ENCODE assay signal across 15 cellular contexts in genomic region chr1:27535386-27535785, GRCh38. TPM values are rescaled to one million over a fixed set of nuclear protein-coding genes. Genes with fewer than 3 reads are reported as not detected.
DNase-seq lines count a peak whose midpoint lies in the region; ATAC-seq and TF ChIP-seq lines count a peak whose summit lies in the region.
"Had no signal": no experiment of that assay in that cellular context is flagged by ENCODE, and none has a peak within 500 bp of the region (broad histone marks: within the 10 kb centered on the region; RNA-seq: fewer than 3 reads in every experiment).

No MANE protein-coding gene starts in this region.

- no peaks in the 10 kb centered on the region for H3K27me3 Mint-ChIP-seq in WTC11 (ENCODE audit: low read depth)
- H3K27me3 Mint-ChIP-seq: activated CD4-positive, alpha-beta T cell treated with anti-CD3 and anti-CD28 coated beads, Interleukin-2, amount 10 ng/mL, durations not matched to agents 7 days and 5 days; CD4-positive, alpha-beta T cell; progenitor cell of endocrine pancreas had no signal

- H3K36me3 Mint-ChIP-seq in WTC11: peaks cover 3% of the 10 kb centered on the region

- H3K4me3 Mint-ChIP-seq in WTC11: no peak overlapping the region
- H3K4me3 Mint-ChIP-seq: activated CD4-positive, alpha-beta T cell treated with anti-CD3 and anti-CD28 coated beads, Interleukin-2, amount 10 ng/mL, durations not matched to agents 7 days and 5 days; CD4-positive, alpha-beta T cell had no signal

- peaks cover 52% of the 10 kb centered on the region for H3K4me1 Mint-ChIP-seq in WTC11

- intact Hi-C loops in dorsolateral prefrontal cortex (cut with DNase I): no loop called here
- intact Hi-C loops in testis (cut with DNase I; ENCODE audit: low total_unique reads): no loop called here

- no peak for TF ChIP-seq POLR2A in testis (IDR thresholded peaks at IDR 0.05)

- no peak for TF ChIP-seq CTCF in WTC11 (IDR thresholded peaks at IDR 0.05)
- no peak for TF ChIP-seq CTCF in dorsolateral prefrontal cortex (IDR thresholded peaks at IDR 0.05 in 54 of 56, conservative IDR thresholded peaks at IDR 0.05 in 2 of 56; ENCODE audit: low read depth in 1 of 56, partially characterized antibody in 56 of 56)
- no peak for TF ChIP-seq CTCF in testis (IDR thresholded peaks at IDR 0.05)

- H3K4me3 ChIP-seq in dorsolateral prefrontal cortex: peak overlapping the region in 8 of 59 donors; percentile 17 to 33 (median 26)
- peak overlapping the region in 1 of 2 donors; percentile 21 for H3K4me3 ChIP-seq in muscle layer of colon (ENCODE audit: low read depth in 1 of 2, low read length in 2 of 2)
- no peak overlapping the region for H3K4me3 ChIP-seq in testis

- H3K36me3 ChIP-seq in muscle layer of colon (ENCODE audit: insufficient read depth, low read length): peaks cover 33% of the 10 kb centered on the region
- H3K36me3 ChIP-seq in testis (ENCODE audit: low read depth, missing control alignments): no peaks in the 10 kb centered on the region

- H3K27me3 ChIP-seq in dorsolateral prefrontal cortex (no peaks in the 10 kb centered on the region), muscle layer of colon (ENCODE audit: control insufficient read depth in 1 of 2, insufficient read depth in 2 of 2, low read length in 2 of 2) (no peaks in the 10 kb centered on the region), testis (no peaks in the 10 kb centered on the region)

- WGBS in testis, 2 donors: 36 to 47% methylated on average over 2 of the region's 2 CpGs

- POLR2A ChIA-PET in WTC11 (lab: Charles Lee): interaction anchor here (0.6 kb wide), 1 partner anchor 114 kb away, joined by 3 read pairs; no protein-coding TSS in a partner anchor

- no peaks in the 10 kb centered on the region for H3K9me3 Mint-ChIP-seq in WTC11
- H3K9me3 Mint-ChIP-seq: activated CD4-positive, alpha-beta T cell treated with anti-CD3 and anti-CD28 coated beads, Interleukin-2, amount 10 ng/mL, durations not matched to agents 7 days and 5 days; CD4-positive, alpha-beta T cell had no signal

- H3K27ac ChIP-seq in dorsolateral prefrontal cortex (peak overlapping the region in 55 of 59 donors; percentile 19 to 97 (median 85)), muscle layer of colon (ENCODE audit: low read depth, low read length) (peak overlapping the region; percentile 75), testis (peak overlapping the region; percentile 16 to 59)

- H3K9me3 ChIP-seq in muscle layer of colon (ENCODE audit: low read length) (no peaks in the 10 kb centered on the region), testis (no peaks in the 10 kb centered on the region)

- H3K27ac Mint-ChIP-seq in WTC11: peak overlapping the region; percentile 52; the same call in 1 of the 2 replicates
- H3K27ac Mint-ChIP-seq: activated CD4-positive, alpha-beta T cell treated with anti-CD3 and anti-CD28 coated beads, Interleukin-2, amount 10 ng/mL, durations not matched to agents 7 days and 5 days; CD4-positive, alpha-beta T cell had no signal

- peak overlapping the region; percentile 3 for H3K9ac ChIP-seq in muscle layer of colon (ENCODE audit: low read length)

- ATAC-seq in WTC11: no peak
- no peak for ATAC-seq in HG02571 (IDR thresholded peaks at IDR 0.05; ENCODE audit: unreplicated experiment)

- CTCF ChIA-PET in WTC11 (lab: Charles Lee): interaction anchor here (0.7 to 8.1 kb wide), 10 partner anchors 12 to 140 kb away, joined by 3 to 87 read pairs (median 9); partner anchors contain the start of gene AHDC1

- DNase-seq in WTC11 (ENCODE audit: low spot score) (no peak), dorsolateral prefrontal cortex (no peak), testis (no peak), foreskin melanocyte (no peak), NCI-H2081 (lab: John Stamatoyannopoulos, UW) (no peak)
- DNase-seq: activated CD4-positive, alpha-beta T cell treated with anti-CD3 and anti-CD28 coated beads, Interleukin-2, amount 10 ng/mL, durations not matched to agents 7 days and 5 days; CD4-positive, alpha-beta T cell; EL; NCI-H1417; NCI-H446 treated with DMSO at 0.1 percent for 48 hours; stimulated activated CD4-positive, alpha-beta T cell treated with anti-CD3 and anti-CD28 coated beads, Interleukin-2, amount 100 ng/mL, for 24 hours; T-helper 1 cell had no signal

- H3K4me1 ChIP-seq in muscle layer of colon (ENCODE audit: insufficient read depth, low read length): peaks cover 51% of the 10 kb centered on the region
- H3K4me1 ChIP-seq in testis: peaks cover 24% of the 10 kb centered on the region

TF ChIP-seq in WTC11, 78 proteins besides CTCF, POLR2A, EP300 and RAD21:
- TF ChIP-seq GABPB1 (CRISPR knock-in tag; IDR thresholded peaks at IDR 0.05): no peak
- TF ChIP-seq NR1H2 (CRISPR knock-in tag; IDR thresholded peaks at IDR 0.05): no peak
- TF ChIP-seq FOXP1 (CRISPR knock-in tag; IDR thresholded peaks at IDR 0.05; ENCODE audit: borderline replicate concordance): no peak
- TF ChIP-seq ATF1 (CRISPR knock-in tag; IDR thresholded peaks at IDR 0.05): no peak
- TF ChIP-seq ATF3 (CRISPR knock-in tag; conservative IDR thresholded peaks at IDR 0.05): no peak
- no peak for TF ChIP-seq ZNF317 (CRISPR knock-in tag; IDR thresholded peaks at IDR 0.05; ENCODE audit: borderline replicate concordance, low read depth)
- TF ChIP-seq ZNF423 (CRISPR knock-in tag; IDR thresholded peaks at IDR 0.05): no peak
- no peak for TF ChIP-seq MAX (CRISPR knock-in tag; IDR thresholded peaks at IDR 0.05)
- TF ChIP-seq KAT7 (CRISPR knock-in tag; IDR thresholded peaks at IDR 0.05; ENCODE audit: borderline replicate concordance): no peak
- no peak for TF ChIP-seq HMGXB4 (CRISPR knock-in tag; IDR thresholded peaks at IDR 0.05)
- no peak for TF ChIP-seq USF1 (CRISPR knock-in tag; IDR thresholded peaks at IDR 0.05)
- TF ChIP-seq ATF6 (CRISPR knock-in tag; IDR thresholded peaks at IDR 0.05): no peak
- no peak for TF ChIP-seq ZNF263 (CRISPR knock-in tag; IDR thresholded peaks at IDR 0.05; ENCODE audit: low read depth)
- no peak for TF ChIP-seq TEAD1 (CRISPR knock-in tag; IDR thresholded peaks at IDR 0.05)
- TF ChIP-seq NFATC4 (CRISPR knock-in tag; IDR thresholded peaks at IDR 0.05): no peak

RNA-seq across cellular contexts. Expression of gene WASF2, which starts 45.4 kb away (rescaled TPM):
- 90.1 to 104 TPM (median 92.8 TPM) in 3 replicates for total RNA-seq in WTC11 (2021)
- total RNA-seq in dorsolateral prefrontal cortex: 100 to 1,000 TPM in 6 of 120 experiments, 10 to 100 TPM in 114; 36.2 to 128 (median 63.6) TPM
- total RNA-seq in testis: 10 to 100 TPM; 57.8 to 58.0 TPM
- 128 TPM for polyA plus RNA-seq in testis (ENCODE audit: insufficient read depth, low read depth, low replicate concordance)
